In genomic region chrX:74924449-74925209, GRCh38 we compare ENCODE assay signal across 8 cellular contexts. TPM values are rescaled to one million over a fixed set of nuclear protein-coding genes. Genes with fewer than 3 reads are reported as not detected.
DNase-seq lines count a peak whose midpoint lies in the region; ATAC-seq lines count a peak whose summit lies in the region.

No MANE protein-coding gene starts in this region.

- peaks cover 0 to 15% (median 12%) of the 10 kb centered on the region in 11 experiments; a peak in 11 of 22 replicates for H3K9me3 ChIP-seq in BLaER1 treated with 17β-estradiol and CSF1 and Interleukin-3, amounts not matched to agents 10 nM and 100 nM (replicated peaks in 1 of 11)

- peaks cover 16 to 60% (median 42%) of the 10 kb centered on the region in 11 experiments; a peak in 19 of 22 replicates for H3K27me3 ChIP-seq in BLaER1 treated with 17β-estradiol and CSF1 and Interleukin-3, amounts not matched to agents 10 nM and 100 nM

- peaks cover 0 to 18% (median 8%) of the 10 kb centered on the region in 10 experiments; a peak in 12 of 20 replicates for H3K4me1 ChIP-seq in BLaER1 treated with 17β-estradiol and CSF1 and Interleukin-3, amounts not matched to agents 10 nM and 100 nM

- no peaks in the 10 kb centered on the region for H3K36me3 ChIP-seq in BLaER1 treated with 17β-estradiol and CSF1 and Interleukin-3, amounts not matched to agents 10 nM and 100 nM

- DNase-seq in RPMI7951 (ENCODE audit: low read depth) (peak; percentile 1), astrocyte of the hippocampus (ENCODE audit: low read depth, low spot score) (peak; percentile 73), iPS-NIHi7 (ENCODE audit: extremely low spot score) (peak; percentile 53), SKM-1 treated with dmso at 0.1 percent for 144 hours (lab: John Stamatoyannopoulos, UW; ENCODE audit: unreplicated experiment) (no peak)

- ATAC-seq in GM19035 (IDR thresholded peaks at IDR 0.05; ENCODE audit: unreplicated experiment): peak; percentile 60
- ATAC-seq in HG03342 (IDR thresholded peaks at IDR 0.05; ENCODE audit: unreplicated experiment): peak; percentile 46

- no peaks in the 10 kb centered on the region for H4K20me1 ChIP-seq in BLaER1 treated with 17β-estradiol and CSF1 and Interleukin-3, amounts not matched to agents 10 nM and 100 nM

- peak overlapping the region in 4 of 11 experiments; percentile 40 to 53 (median 47); a peak in 6 of 22 replicates for H3K27ac ChIP-seq in BLaER1 treated with 17β-estradiol and CSF1 and Interleukin-3, amounts not matched to agents 10 nM and 100 nM
- peak overlapping the region in 5 of 21 experiments; percentile 20 to 65 (median 42) for H3K27ac ChIP-seq in skin epidermis

- peak overlapping the region; percentile 72 to 90 (median 84) for H3K4me2 ChIP-seq in BLaER1 treated with 17β-estradiol and CSF1 and Interleukin-3, amounts not matched to agents 10 nM and 100 nM

- H3K4me3 ChIP-seq in BLaER1 treated with 17β-estradiol and CSF1 and Interleukin-3, amounts not matched to agents 10 nM and 100 nM: peak overlapping the region; percentile 51 to 71 (median 62)
- peak overlapping the region in 6 of 7 experiments; percentile 12 to 49 (median 34) for H3K4me3 ChIP-seq in skin epidermis

- peak overlapping the region; percentile 53 to 75 (median 68); a peak in 21 of 22 replicates for H3K9ac ChIP-seq in BLaER1 treated with 17β-estradiol and CSF1 and Interleukin-3, amounts not matched to agents 10 nM and 100 nM

RNA-seq across cellular contexts. Expression of gene NEXMIF, which starts 0.6 kb away (rescaled TPM):
- total RNA-seq in RPMI7951 (2014; rRNA removed; shearing (Covaris generic)): not detected in 2 replicates
